Comparison of ENCODE assay signal across 19 cellular contexts in the genomic region with DNA sequence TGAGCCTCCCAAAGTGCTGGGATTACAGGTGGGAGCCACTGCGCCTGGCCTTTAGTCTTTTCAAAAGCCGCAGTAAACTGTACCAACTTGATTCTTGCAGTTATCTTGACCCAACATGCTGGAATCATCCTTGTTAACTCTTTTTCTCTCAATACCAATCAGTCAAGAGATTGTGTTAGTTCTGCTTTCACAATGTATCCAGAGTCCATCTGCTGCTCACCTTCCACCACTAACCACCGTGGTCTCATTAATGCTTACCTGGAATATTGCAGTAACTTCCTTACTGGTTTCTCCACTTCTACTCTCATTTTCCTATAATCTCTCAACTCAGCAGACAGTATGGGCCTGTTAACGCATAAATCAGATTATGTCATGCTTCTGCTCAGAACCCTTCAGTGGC.
"Had no signal": no experiment of that assay in that cellular context is flagged by ENCODE, and none has a peak within 500 bp of the region (broad histone marks: within the 10 kb centered on the region; RNA-seq: fewer than 3 reads in every experiment).

No MANE protein-coding gene starts in this region.

- ATAC-seq: esophagus mucosa; heart right ventricle; left lung; lower lobe of right lung; pancreas; stimulated activated memory B cell treated with anti-CD40 and anti-IgM and Interleukin-4, amounts not matched to agents 10 μg/mL and 1 μg/mL and 100 μg/mL, for 72 hours; stimulated activated naive CD8-positive, alpha-beta T cell treated with anti-CD3 and anti-CD28 coated beads, Interleukin-15, amount 100 ng/mL, for 72 hours; upper lobe of right lung had no signal

- H3K9me3 Mint-ChIP-seq: naive B cell; nephron; stimulated activated memory B cell treated with anti-CD40 and anti-IgM and Interleukin-4, amounts not matched to agents 10 μg/mL and 1 μg/mL and 100 μg/mL, for 72 hours; stimulated activated naive CD8-positive, alpha-beta T cell treated with anti-CD3 and anti-CD28 coated beads, Interleukin-15, amount 100 ng/mL, for 72 hours had no signal

- H3K27me3 Mint-ChIP-seq: naive B cell; stimulated activated memory B cell treated with anti-CD40 and anti-IgM and Interleukin-4, amounts not matched to agents 10 μg/mL and 1 μg/mL and 100 μg/mL, for 72 hours; stimulated activated naive CD8-positive, alpha-beta T cell treated with anti-CD3 and anti-CD28 coated beads, Interleukin-15, amount 100 ng/mL, for 72 hours had no signal

- DNase-seq: colonic mucosa; effector CD4-positive, alpha-beta T cell; heart right ventricle; islet precursor cell; left lung; lower lobe of right lung; mesendoderm; naive B cell; occipital lobe; pancreas; right lobe of liver; stimulated activated CD4-positive, alpha-beta T cell treated with anti-CD3 and anti-CD28 coated beads, Interleukin-4, amount 100 ng/mL, for 1 hour; stimulated activated CD8-positive, alpha-beta memory T cell treated with anti-CD3 and anti-CD28 coated beads, Interleukin-4, amount 100 ng/mL, for 48 hours; stimulated activated naive CD8-positive, alpha-beta T cell treated with anti-CD3 and anti-CD28 coated beads, Interleukin-15, amount 100 ng/mL, for 72 hours; testis; upper lobe of right lung had no signal

- H3K27ac Mint-ChIP-seq: nephron; stimulated activated memory B cell treated with anti-CD40 and anti-IgM and Interleukin-4, amounts not matched to agents 10 μg/mL and 1 μg/mL and 100 μg/mL, for 72 hours; stimulated activated naive CD8-positive, alpha-beta T cell treated with anti-CD3 and anti-CD28 coated beads, Interleukin-15, amount 100 ng/mL, for 72 hours had no signal

- H3K4me1 Mint-ChIP-seq: nephron; stimulated activated memory B cell treated with anti-CD40 and anti-IgM and Interleukin-4, amounts not matched to agents 10 μg/mL and 1 μg/mL and 100 μg/mL, for 72 hours; stimulated activated naive CD8-positive, alpha-beta T cell treated with anti-CD3 and anti-CD28 coated beads, Interleukin-15, amount 100 ng/mL, for 72 hours had no signal

- H3K4me3 Mint-ChIP-seq: naive B cell; nephron; stimulated activated memory B cell treated with anti-CD40 and anti-IgM and Interleukin-4, amounts not matched to agents 10 μg/mL and 1 μg/mL and 100 μg/mL, for 72 hours; stimulated activated naive CD8-positive, alpha-beta T cell treated with anti-CD3 and anti-CD28 coated beads, Interleukin-15, amount 100 ng/mL, for 72 hours had no signal
